ENCODE assay signal across 8 cellular contexts in genomic region chr9:127049044-127049443, GRCh38.
A peak's percentile ranks its signal among the peaks of the same experiment; 100 is the strongest.
DNase-seq lines count a peak whose midpoint lies in the region; ATAC-seq lines count a peak whose summit lies in the region.

No MANE protein-coding gene starts in this region.

- DNase-seq in Right ventricle myocardium inferior (ENCODE audit: missing footprints) (no peak), cardiac septum (ENCODE audit: low spot score) (no peak), NCI-H2029 treated with DMSO at 0.1 percent for 48 hours (lab: John Stamatoyannopoulos, UW) (peak; percentile 36), astrocyte of the hippocampus (ENCODE audit: low read depth, low spot score) (peak; percentile 82), left kidney (ENCODE audit: low read depth, low spot score) (peak; percentile 21), aorta (peak in 1 of 2 donors; percentile 73)

- intact Hi-C loops in Right ventricle myocardium inferior (cut with DNase I) (no loop called here), cardiac septum (cut with DNase I) (no loop called here), aorta (cut with DNase I) (no loop called here)

- H3K9me3 ChIP-seq in aorta (ENCODE audit: control insufficient read depth, low read length) = no peaks in the 10 kb centered on the region

- H3K36me3 ChIP-seq in aorta (ENCODE audit: control insufficient read depth in 1 of 2, insufficient read depth in 2 of 2, low read length in 1 of 2) = no peaks in the 10 kb centered on the region

- H3K4me3 ChIP-seq in aorta (ENCODE audit: low read length in 2 of 2) = no peak overlapping the region

- H3K4me1 ChIP-seq in aorta (ENCODE audit: control insufficient read depth in 1 of 2, insufficient read depth in 2 of 2, low read length in 2 of 2) = no peaks in the 10 kb centered on the region

- no peak overlapping the region for H3K27ac ChIP-seq in aorta (ENCODE audit: low read depth in 1 of 2, low read length in 2 of 2)

- ATAC-seq in Right ventricle myocardium inferior (peak; percentile 49), aorta (ENCODE audit: low FRiP score) (peak; percentile 70), GM18517 (IDR thresholded peaks at IDR 0.05; ENCODE audit: unreplicated experiment) (no peak), HG02763 (IDR thresholded peaks at IDR 0.05; ENCODE audit: unreplicated experiment) (no peak)

- H3K27me3 ChIP-seq in aorta (ENCODE audit: control insufficient read depth in 1 of 2, insufficient read depth in 2 of 2, low read length in 1 of 2) = no peaks in the 10 kb centered on the region

- WGBS in aorta, 2 donors = 37 to 39% methylated on average over 4 of the region's 4 CpGs

Comparison
In these comparisons a context has a peak if more than half of its experiments do, and no peak if none do; other contexts are left out.
1. ATAC-seq: peak in Right ventricle myocardium inferior (single experiment) and aorta (single experiment); none in GM18517 (single experiment) and HG02763 (single experiment).
2. DNase-seq: peak in NCI-H2029 treated with DMSO at 0.1 percent for 48 hours (single experiment), astrocyte of the hippocampus (single experiment) and left kidney (single experiment); none in Right ventricle myocardium inferior (single experiment) and cardiac septum (single experiment).